ENCODE assay signal across 8 cellular contexts in the genomic region with DNA sequence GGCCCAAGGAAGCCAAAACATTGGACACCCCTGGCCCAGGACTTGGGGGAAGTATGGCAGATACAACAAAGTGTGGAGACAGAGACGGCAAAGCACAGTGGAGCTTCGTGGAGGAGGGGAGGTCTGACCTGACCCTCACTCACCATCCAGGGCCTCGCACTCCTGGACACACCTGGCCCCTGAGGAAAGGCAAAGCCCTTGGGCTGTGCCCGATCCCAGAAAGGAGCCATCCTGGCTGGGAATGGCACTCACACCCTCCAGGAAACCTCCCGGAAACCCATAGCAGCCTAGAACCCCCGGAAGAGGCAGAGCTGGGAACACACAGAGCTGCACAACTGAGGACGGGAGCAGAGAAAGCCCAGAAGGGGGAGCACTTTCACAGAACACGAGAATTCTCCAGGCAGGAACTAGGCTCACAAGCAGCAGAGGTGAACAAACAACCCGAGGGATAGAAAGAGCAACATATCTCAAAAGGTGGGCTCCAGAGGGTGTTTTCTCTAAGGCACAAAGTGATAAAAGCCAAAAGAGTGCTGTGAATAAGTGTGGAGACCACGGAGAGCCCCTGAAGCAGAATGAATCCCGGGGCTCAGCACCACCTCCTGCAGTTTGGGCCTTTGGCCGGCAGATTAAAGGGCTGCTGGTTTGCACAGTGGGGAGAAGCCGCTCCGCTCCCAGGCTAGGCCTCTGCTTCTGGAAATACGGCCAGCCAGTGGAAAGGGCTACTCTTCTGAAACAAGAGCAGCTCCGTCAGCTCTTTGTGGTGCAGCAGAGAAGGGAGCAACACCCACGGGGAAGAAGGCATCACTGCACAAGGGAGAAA.
DNase-seq lines count a peak whose midpoint lies in the region; ATAC-seq and TF ChIP-seq lines count a peak whose summit lies in the region.

No MANE protein-coding gene starts in this region.

- H3K4me1 ChIP-seq in osteoblast (ENCODE audit: insufficient read depth, low read length): peaks cover 4% of the 10 kb centered on the region

- TF ChIP-seq EP300 in Ishikawa (IDR thresholded peaks at IDR 0.05; ENCODE audit: borderline replicate concordance): no peak

- H3K4me3 ChIP-seq in osteoblast (ENCODE audit: insufficient read depth, low read length): no peak overlapping the region

- H3K36me3 ChIP-seq in osteoblast (ENCODE audit: insufficient read depth, low read length): peaks cover 91% of the 10 kb centered on the region

- no peaks in the 10 kb centered on the region for H3K9me3 Mint-ChIP-seq in activated CD4-positive, alpha-beta T cell treated with anti-CD3 and anti-CD28 coated beads, Interleukin-2, amount 10 ng/mL, durations not matched to agents 7 days and 5 days

- H3K36me3 Mint-ChIP-seq in activated CD4-positive, alpha-beta T cell treated with anti-CD3 and anti-CD28 coated beads, Interleukin-2, amount 10 ng/mL, durations not matched to agents 7 days and 5 days (ENCODE audit: low read depth): peaks cover 30% of the 10 kb centered on the region

- peak; percentile 55 for TF ChIP-seq RAD21 in Ishikawa (IDR thresholded peaks at IDR 0.05; ENCODE audit: low read depth)

- TF ChIP-seq CTCF in osteoblast (IDR thresholded peaks at IDR 0.05; ENCODE audit: extremely low read depth, low read depth, low read length) (peak; percentile 86), omental fat pad (IDR thresholded peaks at IDR 0.05) (no peak)

- peaks cover 3% of the 10 kb centered on the region for H3K79me2 ChIP-seq in osteoblast (ENCODE audit: insufficient read depth, low read length)

- H3K4me1 Mint-ChIP-seq in activated CD4-positive, alpha-beta T cell treated with anti-CD3 and anti-CD28 coated beads, Interleukin-2, amount 10 ng/mL, durations not matched to agents 7 days and 5 days: no peaks in the 10 kb centered on the region

- H3K27me3 Mint-ChIP-seq in activated CD4-positive, alpha-beta T cell treated with anti-CD3 and anti-CD28 coated beads, Interleukin-2, amount 10 ng/mL, durations not matched to agents 7 days and 5 days: no peaks in the 10 kb centered on the region

- ATAC-seq in omental fat pad (ENCODE audit: low FRiP score) (no peak), HG03135 (IDR thresholded peaks at IDR 0.05; ENCODE audit: unreplicated experiment) (no peak)

- H3K9me3 ChIP-seq in osteoblast (ENCODE audit: low read depth, low read length): no peaks in the 10 kb centered on the region

- H3K27ac ChIP-seq in osteoblast (ENCODE audit: low read depth, low read length): no peak overlapping the region

- peak; percentile 32 for DNase-seq in NCI-H748 (lab: John Stamatoyannopoulos, UW; ENCODE audit: unreplicated experiment)
- no peak for DNase-seq in NCI-H748 treated with DMSO at 0.1 percent for 48 hours (lab: John Stamatoyannopoulos, UW)
- DNase-seq in activated CD4-positive, alpha-beta T cell treated with anti-CD3 and anti-CD28 coated beads, Interleukin-2, amount 10 ng/mL, durations not matched to agents 7 days and 5 days: peak; percentile 47
- peak; percentile 64 for DNase-seq in germinal center (ENCODE audit: low spot score)
- peak; percentile 97 for DNase-seq in osteoblast (ENCODE audit: insufficient read length, low spot score, missing footprints)
- DNase-seq in omental fat pad (ENCODE audit: low spot score): no peak

- H3K4me2 ChIP-seq in osteoblast (ENCODE audit: insufficient read depth, low read length): no peak overlapping the region

- H2AFZ ChIP-seq in osteoblast (ENCODE audit: low read length): no peak overlapping the region

- no peak overlapping the region for H3K4me3 Mint-ChIP-seq in activated CD4-positive, alpha-beta T cell treated with anti-CD3 and anti-CD28 coated beads, Interleukin-2, amount 10 ng/mL, durations not matched to agents 7 days and 5 days

- peaks cover 15% of the 10 kb centered on the region for H4K20me1 ChIP-seq in osteoblast (ENCODE audit: insufficient read depth, low read length)

- H3K27ac Mint-ChIP-seq in activated CD4-positive, alpha-beta T cell treated with anti-CD3 and anti-CD28 coated beads, Interleukin-2, amount 10 ng/mL, durations not matched to agents 7 days and 5 days: peak overlapping the region; percentile 57

- POLR2A ChIA-PET in activated CD4-positive, alpha-beta T cell treated with anti-CD3 and anti-CD28 coated beads, Interleukin-2, amount 10 ng/mL, durations not matched to agents 7 days and 5 days (lab: Charles Lee): no interaction called here

- no peaks in the 10 kb centered on the region for H3K27me3 ChIP-seq in osteoblast (ENCODE audit: insufficient read depth, low read length)

- CTCF ChIA-PET in activated CD4-positive, alpha-beta T cell treated with anti-CD3 and anti-CD28 coated beads, Interleukin-2, amount 10 ng/mL, durations not matched to agents 7 days and 5 days (lab: Charles Lee): interaction anchor here (0.6 to 2.7 kb wide), 9 partner anchors 10 to 454 kb away, joined by 3 to 10 read pairs (median 3); no protein-coding TSS in a partner anchor

TF ChIP-seq in Ishikawa, 13 proteins besides CTCF, POLR2A, EP300 and RAD21:
- TF ChIP-seq CEBPB (IDR thresholded peaks at IDR 0.05): no peak

Comparison
In these comparisons a context has a peak if more than half of its experiments do, and no peak if none do; other contexts are left out.
1. DNase-seq: peak in NCI-H748 (single experiment), activated CD4-positive, alpha-beta T cell treated with anti-CD3 and anti-CD28 coated beads, Interleukin-2, amount 10 ng/mL, durations not matched to agents 7 days and 5 days (single experiment), germinal center (single experiment) and osteoblast (single experiment); none in NCI-H748 treated with DMSO at 0.1 percent for 48 hours (single experiment) and omental fat pad (single experiment).